In genomic region chr14:100979780-100980179, GRCh38 we compare ENCODE assay signal across 20 cellular contexts.
A peak's percentile ranks its signal among the peaks of the same experiment; 100 is the strongest.
DNase-seq lines count a peak whose midpoint lies in the region; ATAC-seq, FAIRE-seq and TF ChIP-seq lines count a peak whose summit lies in the region.
"Had no signal": no experiment of that assay in that cellular context is flagged by ENCODE, and none has a peak within 500 bp of the region (broad histone marks: within the 10 kb centered on the region; RNA-seq: fewer than 3 reads in every experiment).

No MANE protein-coding gene starts in this region.

- H3K9me3 ChIP-seq in endothelial cell of umbilical vein (replicated peaks; ENCODE audit: control insufficient read depth, insufficient read depth, low read length): no peaks in the 10 kb centered on the region
- H3K9me3 ChIP-seq: right atrium auricular region, suprapubic skin had no signal

- FAIRE-seq in endothelial cell of umbilical vein (lab: Jason Lieb, UNC): no peak

- TF ChIP-seq CTCF in endothelial cell of umbilical vein (IDR thresholded peaks at IDR 0.05; ENCODE audit: extremely low read depth in 1 of 2, insufficient read depth in 1 of 2, low read depth in 1 of 2, low read length in 2 of 2): no peak
- TF ChIP-seq CTCF in CD14-positive monocyte (IDR thresholded peaks at IDR 0.05): no peak

- peaks cover 0 to 2% (median 0%) of the 10 kb centered on the region in 3 donors for H3K27me3 Mint-ChIP-seq in CD14-positive monocyte (ENCODE audit: low read depth in 3 of 3)

- no peak overlapping the region for H3K4me2 ChIP-seq in endothelial cell of umbilical vein (ENCODE audit: insufficient read depth, low read length)

- H3K27ac ChIP-seq in endothelial cell of umbilical vein (ENCODE audit: insufficient read depth, low read depth, low read length): no peak overlapping the region
- H3K27ac ChIP-seq: cardiac muscle cell, right atrium auricular region, suprapubic skin had no signal

- no peaks in the 10 kb centered on the region for H3K79me2 ChIP-seq in endothelial cell of umbilical vein (ENCODE audit: control insufficient read depth, insufficient read depth, low read length)

- no peaks in the 10 kb centered on the region for H3K9me3 Mint-ChIP-seq in CD14-positive monocyte
- H3K9me3 Mint-ChIP-seq: activated naive CD4-positive, alpha-beta T cell treated with anti-CD3 and anti-CD28 coated beads for 36 hours had no signal

- H3K4me1 ChIP-seq in endothelial cell of umbilical vein (ENCODE audit: control insufficient read depth, extremely low read depth, insufficient read depth, low read length): peaks cover 4% of the 10 kb centered on the region
- H3K4me1 ChIP-seq: right atrium auricular region, suprapubic skin had no signal

- no peak for TF ChIP-seq POLR2A in endothelial cell of umbilical vein (IDR thresholded peaks at IDR 0.05; ENCODE audit: low read depth, low read length)

- no peaks in the 10 kb centered on the region for H3K36me3 Mint-ChIP-seq in CD14-positive monocyte
- H3K36me3 Mint-ChIP-seq: CD4-positive, CD25-positive, alpha-beta regulatory T cell had no signal

- H3K27me3 ChIP-seq in endothelial cell of umbilical vein (ENCODE audit: control insufficient read depth in 2 of 2, insufficient read depth in 2 of 2, low read length in 2 of 2): no peaks in the 10 kb centered on the region
- H3K27me3 ChIP-seq: cardiac muscle cell, right atrium auricular region, suprapubic skin had no signal

- no peak overlapping the region for H3K9ac ChIP-seq in endothelial cell of umbilical vein (replicated peaks; ENCODE audit: extremely low read depth, insufficient read depth, low read length)

- BruUV-seq in endothelial cell of umbilical vein (replicated peaks; lab: Mats Ljungman, UMichigan): no TSS peak

- H3K4me3 ChIP-seq in endothelial cell of umbilical vein (replicated peaks in 1 of 3; ENCODE audit: insufficient read depth in 1 of 3, low read depth in 1 of 3, low read length in 3 of 3) (no peak overlapping the region), skeletal muscle cell (ENCODE audit: low read depth, low read length) (no peak overlapping the region)
- H3K4me3 ChIP-seq: cardiac muscle cell, right atrium auricular region, suprapubic skin had no signal

- no peak overlapping the region for H3K27ac Mint-ChIP-seq in CD14-positive monocyte
- H3K27ac Mint-ChIP-seq: activated naive CD4-positive, alpha-beta T cell treated with anti-CD3 and anti-CD28 coated beads for 36 hours; CD4-positive, CD25-positive, alpha-beta regulatory T cell; T-helper 17 cell had no signal

- no peaks in the 10 kb centered on the region for H3K4me1 Mint-ChIP-seq in CD14-positive monocyte
- H3K4me1 Mint-ChIP-seq: CD4-positive, CD25-positive, alpha-beta regulatory T cell; T-helper 17 cell had no signal

- H3K9me1 ChIP-seq in endothelial cell of umbilical vein (replicated peaks; ENCODE audit: control insufficient read depth, extremely low read depth, insufficient read depth, low read length): no peaks in the 10 kb centered on the region

- ATAC-seq in GM21447 (IDR thresholded peaks at IDR 0.05; ENCODE audit: unreplicated experiment): no peak
- no peak for ATAC-seq in GM21515 (IDR thresholded peaks at IDR 0.05; ENCODE audit: unreplicated experiment)
- ATAC-seq: activated CD4-positive, CD25-positive, alpha-beta regulatory T cell treated with anti-CD3 and anti-CD28 coated beads, Interleukin-2, amount 50 U/mL, for 24 hours; T-helper 17 cell had no signal

- H4K20me1 ChIP-seq in endothelial cell of umbilical vein (replicated peaks; ENCODE audit: control insufficient read depth, extremely low read depth, insufficient read depth, low read length): no peaks in the 10 kb centered on the region

- dilution Hi-C loops in endothelial cell of umbilical vein (cut with MboI; ENCODE audit: extremely low pct_ligation_motif_present, low sequenced_read_pairs): no loop called here

- DNase-seq in EL (peak; percentile 75), RKO (ENCODE audit: low spot score) (peak; percentile 65), endothelial cell of umbilical vein (ENCODE audit: low read depth, low spot score) (peak; percentile 34), skeletal muscle cell (ENCODE audit: low read depth) (peak; percentile 41), CD14-positive monocyte (ENCODE audit: low spot score) (no peak)
- no peak for DNase-seq in activated effector memory CD4-positive, alpha-beta T cell treated with Interleukin-2 at 50 U/mL for 16 hours
- DNase-seq: activated naive CD4-positive, alpha-beta T cell treated with anti-CD3 and anti-CD28 coated beads for 36 hours; CD4-positive, CD25-positive, alpha-beta regulatory T cell; DMS79 treated with DMSO at 0.1 percent for 48 hours; midbrain; NCI-H2029; RPMI8226; stimulated activated CD4-positive, alpha-beta T cell treated with anti-CD3 and anti-CD28 coated beads, Interleukin-2, amount 100 ng/mL, for 24 hours; T-helper 17 cell had no signal

- CTCF ChIA-PET in endothelial cell of umbilical vein (lab: Charles Lee): no interaction called here

- no peak overlapping the region for H2AFZ ChIP-seq in endothelial cell of umbilical vein (ENCODE audit: low read depth, low read length)

- H3K36me3 ChIP-seq in endothelial cell of umbilical vein (ENCODE audit: control insufficient read depth in 2 of 2, extremely low read depth in 1 of 2, insufficient read depth in 2 of 2, low read length in 2 of 2): peaks cover 0 to 2% of the 10 kb centered on the region in 2 experiments
- H3K36me3 ChIP-seq: cardiac muscle cell, right atrium auricular region, suprapubic skin had no signal

- intact Hi-C loops in endothelial cell of umbilical vein (cut with micrococcal nuclease): no loop called here
- intact Hi-C loops in CD14-positive monocyte (cut with micrococcal nuclease): no loop called here

- POLR2A ChIA-PET in endothelial cell of umbilical vein (lab: Charles Lee): no interaction called here

- H3K4me3 Mint-ChIP-seq in CD14-positive monocyte: no peak overlapping the region
- H3K4me3 Mint-ChIP-seq: activated naive CD4-positive, alpha-beta T cell treated with anti-CD3 and anti-CD28 coated beads for 36 hours; CD4-positive, CD25-positive, alpha-beta regulatory T cell; T-helper 17 cell had no signal

TF ChIP-seq in endothelial cell of umbilical vein, 7 proteins besides CTCF, POLR2A, EP300 and RAD21:
- TF ChIP-seq GATA2 (IDR thresholded peaks at IDR 0.05; ENCODE audit: insufficient read depth, insufficient read length, low read depth, low read length) (no peak), JUN (IDR thresholded peaks at IDR 0.05; ENCODE audit: borderline replicate concordance, insufficient read depth, insufficient read length, low read depth) (peak; percentile 66), FOS (IDR thresholded peaks at IDR 0.05; ENCODE audit: borderline replicate concordance, insufficient read depth, low read length) (peak; percentile 65)

Comparison
In these comparisons a context has a peak if more than half of its experiments do, and no peak if none do; other contexts are left out.
1. DNase-seq: peak in EL (single experiment), RKO (single experiment), endothelial cell of umbilical vein (single experiment) and skeletal muscle cell (single experiment); none in activated effector memory CD4-positive, alpha-beta T cell treated with Interleukin-2 at 50 U/mL for 16 hours (single experiment) and CD14-positive monocyte (single experiment).